2 cellular contexts compared by ENCODE assay signal in the genomic region with DNA sequence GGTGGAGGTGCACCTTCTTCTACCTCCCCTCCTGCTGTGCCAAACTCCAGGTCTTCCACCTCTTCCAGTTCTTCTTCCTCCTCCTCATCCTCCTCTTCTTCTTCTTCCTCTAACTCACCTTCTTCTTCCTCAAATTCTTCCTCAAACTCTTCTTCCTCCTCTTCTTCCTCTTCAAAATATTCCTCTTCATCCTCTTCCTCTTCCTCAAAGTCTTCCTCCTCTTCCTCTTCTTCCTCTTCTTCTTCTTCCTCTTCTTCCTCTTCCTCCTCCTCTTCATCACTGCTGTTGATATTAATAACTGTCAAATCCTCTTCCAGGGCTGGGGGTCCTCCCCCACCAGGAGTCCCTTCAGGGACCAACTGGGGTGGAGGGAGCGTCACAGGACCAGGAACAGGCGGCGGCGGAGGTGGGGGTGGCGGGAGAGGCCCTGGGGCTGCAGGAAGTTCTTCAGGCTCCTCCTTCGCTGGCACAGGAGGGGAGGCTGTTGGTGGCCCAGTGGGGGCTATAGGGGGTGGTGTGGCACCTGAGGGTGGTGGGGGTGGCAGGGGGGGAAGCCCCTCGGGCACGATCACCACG.
TF ChIP-seq lines count a peak whose summit lies in the region.

No MANE protein-coding gene starts in this region.

TF ChIP-seq in IMR-90, 13 proteins besides CTCF, POLR2A, EP300 and RAD21:
- TF ChIP-seq RFX5 (IDR thresholded peaks at IDR 0.05; ENCODE audit: low read depth, low read length) (no peak), MAFK (IDR thresholded peaks at IDR 0.05; ENCODE audit: low read depth, low read length) (no peak), RCOR1 (IDR thresholded peaks at IDR 0.05; ENCODE audit: insufficient replicate concordance, low read length) (no peak), CEBPB (IDR thresholded peaks at IDR 0.05; ENCODE audit: low read depth, low read length) (no peak), MAZ (IDR thresholded peaks at IDR 0.05; ENCODE audit: borderline replicate concordance, low read depth, low read length) (no peak), SMC3 (IDR thresholded peaks at IDR 0.05; ENCODE audit: low read depth, low read length) (no peak), BHLHE40 (IDR thresholded peaks at IDR 0.05; ENCODE audit: low read depth, low read length) (no peak), FOS (IDR thresholded peaks at IDR 0.05; ENCODE audit: low read depth, low read length) (no peak), MXI1 (IDR thresholded peaks at IDR 0.05; ENCODE audit: borderline replicate concordance, low read depth, low read length) (no peak), NFE2L2 (IDR thresholded peaks at IDR 0.05; ENCODE audit: low read depth, low read length) (no peak), CHD1 (IDR thresholded peaks at IDR 0.05; ENCODE audit: low read depth, low read length) (no peak)
- TF ChIP-seq, protein P1, sequence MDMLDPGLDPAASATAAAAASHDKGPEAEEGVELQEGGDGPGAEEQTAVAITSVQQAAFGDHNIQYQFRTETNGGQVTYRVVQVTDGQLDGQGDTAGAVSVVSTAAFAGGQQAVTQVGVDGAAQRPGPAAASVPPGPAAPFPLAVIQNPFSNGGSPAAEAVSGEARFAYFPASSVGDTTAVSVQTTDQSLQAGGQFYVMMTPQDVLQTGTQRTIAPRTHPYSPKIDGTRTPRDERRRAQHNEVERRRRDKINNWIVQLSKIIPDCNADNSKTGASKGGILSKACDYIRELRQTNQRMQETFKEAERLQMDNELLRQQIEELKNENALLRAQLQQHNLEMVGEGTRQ (IDR thresholded peaks at IDR 0.05; ENCODE audit: low read depth, low read length), result no peak
- TF ChIP-seq, protein P2, sequence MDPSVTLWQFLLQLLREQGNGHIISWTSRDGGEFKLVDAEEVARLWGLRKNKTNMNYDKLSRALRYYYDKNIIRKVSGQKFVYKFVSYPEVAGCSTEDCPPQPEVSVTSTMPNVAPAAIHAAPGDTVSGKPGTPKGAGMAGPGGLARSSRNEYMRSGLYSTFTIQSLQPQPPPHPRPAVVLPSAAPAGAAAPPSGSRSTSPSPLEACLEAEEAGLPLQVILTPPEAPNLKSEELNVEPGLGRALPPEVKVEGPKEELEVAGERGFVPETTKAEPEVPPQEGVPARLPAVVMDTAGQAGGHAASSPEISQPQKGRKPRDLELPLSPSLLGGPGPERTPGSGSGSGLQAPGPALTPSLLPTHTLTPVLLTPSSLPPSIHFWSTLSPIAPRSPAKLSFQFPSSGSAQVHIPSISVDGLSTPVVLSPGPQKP (IDR thresholded peaks at IDR 0.05; ENCODE audit: borderline replicate concordance, low read depth, low read length), result no peak

TF ChIP-seq in H1, 55 proteins besides CTCF, POLR2A, EP300 and RAD21:
- TF ChIP-seq TBP (IDR thresholded peaks at IDR 0.05; ENCODE audit: low read depth, low read length) (no peak), TEAD4 (IDR thresholded peaks at IDR 0.05; ENCODE audit: low read depth, low read length) (no peak), BCL11A (IDR thresholded peaks at IDR 0.05; ENCODE audit: low read depth in 2 of 2, low read length in 2 of 2) (no peak), SP1 (IDR thresholded peaks at IDR 0.05; ENCODE audit: low read depth, low read length) (peak; percentile 22; the same call in 1 of the 2 replicates)
